In genomic region chr11:92960886-92961285, GRCh38 we compare ENCODE assay signal across 22 cellular contexts. TPM values are rescaled to one million over a fixed set of nuclear protein-coding genes. Genes with fewer than 3 reads are reported as not detected.
"Had no signal": no experiment of that assay in that cellular context is flagged by ENCODE, and none has a peak within 500 bp of the region (broad histone marks: within the 10 kb centered on the region; RNA-seq: fewer than 3 reads in every experiment).

No MANE protein-coding gene starts in this region.

- H3K4me2 ChIP-seq: hepatocyte had no signal

- H3K4me3 Mint-ChIP-seq: activated CD8-positive, alpha-beta memory T cell treated with anti-CD3 and anti-CD28 coated beads, Interleukin-2, amount 10 ng/mL, durations not matched to agents 7 days and 5 days; activated naive CD4-positive, alpha-beta T cell treated with anti-CD3 and anti-CD28 coated beads, Interleukin-2, amount 10 ng/mL, durations not matched to agents 7 days and 5 days; activated T-cell treated with anti-CD3 and anti-CD28 coated beads, Interleukin-2, amount 50 U/mL, for 24 hours; memory B cell; natural killer cell treated with Interleukin-12 subunit alpha and Interleukin-12 subunit beta and Interleukin-15 and Interleukin-18, amount 100 ng/mL, for 72 hours had no signal

- H3K27me3 Mint-ChIP-seq: activated CD8-positive, alpha-beta memory T cell treated with anti-CD3 and anti-CD28 coated beads, Interleukin-2, amount 10 ng/mL, durations not matched to agents 7 days and 5 days; activated naive CD4-positive, alpha-beta T cell treated with anti-CD3 and anti-CD28 coated beads, Interleukin-2, amount 10 ng/mL, durations not matched to agents 7 days and 5 days; memory B cell; progenitor cell of endocrine pancreas had no signal

- H3K27ac Mint-ChIP-seq: activated CD8-positive, alpha-beta memory T cell treated with anti-CD3 and anti-CD28 coated beads, Interleukin-2, amount 10 ng/mL, durations not matched to agents 7 days and 5 days; activated naive CD4-positive, alpha-beta T cell treated with anti-CD3 and anti-CD28 coated beads, Interleukin-2, amount 10 ng/mL, durations not matched to agents 7 days and 5 days; activated T-cell treated with anti-CD3 and anti-CD28 coated beads, Interleukin-2, amount 50 U/mL, for 24 hours; memory B cell; natural killer cell treated with Interleukin-12 subunit alpha and Interleukin-12 subunit beta and Interleukin-15 and Interleukin-18, amount 100 ng/mL, for 72 hours; progenitor cell of endocrine pancreas had no signal

- H3K9me3 ChIP-seq: left lung, transverse colon, vagina had no signal

- DNase-seq: activated CD4-positive, alpha-beta T cell treated with anti-CD3 and anti-CD28 coated beads, Interleukin-2, amount 50 U/mL, for 48 hours; activated CD8-positive, alpha-beta memory T cell treated with anti-CD3 and anti-CD28 coated beads, Interleukin-2, amount 10 ng/mL, durations not matched to agents 7 days and 5 days; activated naive CD4-positive, alpha-beta T cell treated with anti-CD3 and anti-CD28 coated beads, Interleukin-2, amount 10 ng/mL, durations not matched to agents 7 days and 5 days; activated T-cell treated with anti-CD3 and anti-CD28 coated beads, Interleukin-2, amount 50 U/mL, for 24 hours; left lung; right cardiac atrium; small intestine; stimulated activated CD4-positive, alpha-beta T cell treated with anti-CD3 and anti-CD28 coated beads, Interleukin-4, amount 100 ng/mL, for 24 hours; stimulated activated naive CD4-positive, alpha-beta T cell; transverse colon had no signal

- H3K4me1 ChIP-seq: left lung, transverse colon, vagina had no signal

- ATAC-seq: activated CD8-positive, alpha-beta memory T cell treated with anti-CD3 and anti-CD28 coated beads, Interleukin-2, amount 10 ng/mL, durations not matched to agents 7 days and 5 days; left lung; natural killer cell treated with Interleukin-12 subunit alpha and Interleukin-12 subunit beta and Interleukin-15 and Interleukin-18, amount 100 ng/mL, for 72 hours; right cardiac atrium had no signal

- H2AFZ ChIP-seq: hepatocyte had no signal

- H3K4me1 Mint-ChIP-seq: activated CD8-positive, alpha-beta memory T cell treated with anti-CD3 and anti-CD28 coated beads, Interleukin-2, amount 10 ng/mL, durations not matched to agents 7 days and 5 days; activated naive CD4-positive, alpha-beta T cell treated with anti-CD3 and anti-CD28 coated beads, Interleukin-2, amount 10 ng/mL, durations not matched to agents 7 days and 5 days; memory B cell had no signal

- H3K36me3 ChIP-seq: left lung, transverse colon, vagina had no signal

- H3K4me3 ChIP-seq: hepatocyte, left lung, transverse colon, vagina had no signal

- H3K27ac ChIP-seq: epithelial cell of prostate, hepatocyte, left lung, transverse colon, vagina had no signal

- H3K9me3 Mint-ChIP-seq: activated naive CD4-positive, alpha-beta T cell treated with anti-CD3 and anti-CD28 coated beads, Interleukin-2, amount 10 ng/mL, durations not matched to agents 7 days and 5 days; activated T-cell treated with anti-CD3 and anti-CD28 coated beads, Interleukin-2, amount 50 U/mL, for 24 hours; memory B cell had no signal

- H3K79me2 ChIP-seq: hepatocyte had no signal

- H3K27me3 ChIP-seq: hepatocyte, left lung, transverse colon, vagina had no signal

- H3K36me3 Mint-ChIP-seq: activated CD8-positive, alpha-beta memory T cell treated with anti-CD3 and anti-CD28 coated beads, Interleukin-2, amount 10 ng/mL, durations not matched to agents 7 days and 5 days; activated naive CD4-positive, alpha-beta T cell treated with anti-CD3 and anti-CD28 coated beads, Interleukin-2, amount 10 ng/mL, durations not matched to agents 7 days and 5 days; memory B cell; natural killer cell treated with Interleukin-12 subunit alpha and Interleukin-12 subunit beta and Interleukin-15 and Interleukin-18, amount 100 ng/mL, for 72 hours had no signal

RNA-seq across cellular contexts. Expression of gene MTNR1B, which starts 8.6 kb away (rescaled TPM):
- total RNA-seq: activated CD8-positive, alpha-beta memory T cell treated with anti-CD3 and anti-CD28 coated beads, Interleukin-2, amount 10 ng/mL, durations not matched to agents 7 days and 5 days; astrocyte; bronchial epithelial cell; cerebellum; dermis microvascular lymphatic vessel endothelial cell; glomerular endothelial cell; left lung; progenitor cell of endocrine pancreas; right cardiac atrium; transverse colon; vagina had no signal
- polyA plus RNA-seq: keratinocyte, right cardiac atrium, small intestine had no signal
